In genomic region chr14:64488590-64489099, GRCh38 we compare ENCODE assay signal across 15 cellular contexts. TPM values are rescaled to one million over a fixed set of nuclear protein-coding genes. Genes with fewer than 3 reads are reported as not detected.
A peak's percentile ranks its signal among the peaks of the same experiment; 100 is the strongest.
DNase-seq lines count a peak whose midpoint lies in the region; ATAC-seq lines count a peak whose summit lies in the region.
"Had no signal": no experiment of that assay in that cellular context is flagged by ENCODE, and none has a peak within 500 bp of the region (broad histone marks: within the 10 kb centered on the region; RNA-seq: fewer than 3 reads in every experiment).

No MANE protein-coding gene starts in this region.

- no peak overlapping the region for H3K4me3 Mint-ChIP-seq in activated naive CD8-positive, alpha-beta T cell
- no peak overlapping the region for H3K4me3 Mint-ChIP-seq in activated naive CD8-positive, alpha-beta T cell treated with anti-CD3 and anti-CD28 coated beads, Interleukin-2, amount 50 U/mL, for 24 hours
- no peak overlapping the region for H3K4me3 Mint-ChIP-seq in activated T-helper 17 cell treated with anti-CD3 and anti-CD28 coated beads, Interleukin-2, amount 50 U/mL, for 72 hours
- no peak overlapping the region for H3K4me3 Mint-ChIP-seq in memory B cell
- H3K4me3 Mint-ChIP-seq: H9 had no signal

- no peaks in the 10 kb centered on the region for H3K9me3 Mint-ChIP-seq in activated naive CD8-positive, alpha-beta T cell (ENCODE audit: low read depth)
- no peaks in the 10 kb centered on the region for H3K9me3 Mint-ChIP-seq in activated naive CD8-positive, alpha-beta T cell treated with anti-CD3 and anti-CD28 coated beads, Interleukin-2, amount 50 U/mL, for 24 hours
- no peaks in the 10 kb centered on the region for H3K9me3 Mint-ChIP-seq in activated T-helper 17 cell treated with anti-CD3 and anti-CD28 coated beads, Interleukin-2, amount 50 U/mL, for 72 hours
- H3K9me3 Mint-ChIP-seq in memory B cell: no peaks in the 10 kb centered on the region
- H3K9me3 Mint-ChIP-seq: CD4-positive, CD25-positive, alpha-beta regulatory T cell; H9 had no signal

- no peak for DNase-seq in activated naive CD8-positive, alpha-beta T cell treated with anti-CD3 and anti-CD28 coated beads, Interleukin-2, amount 50 U/mL, for 24 hours
- DNase-seq in memory B cell (ENCODE audit: low spot score in 2 of 2) (no peak), NCI-H510A (lab: John Stamatoyannopoulos, UW) (no peak), AG08395 (ENCODE audit: low spot score) (no peak)
- DNase-seq in central memory CD4-positive, alpha-beta T cell: no peak
- DNase-seq: BE2C; C1 segment of cervical spinal cord; Caco-2; CD4-positive, CD25-positive, alpha-beta regulatory T cell; DMS153; DMS79; GDM1; H9 had no signal

- ATAC-seq in activated naive CD8-positive, alpha-beta T cell treated with anti-CD3 and anti-CD28 coated beads, Interleukin-2, amount 50 U/mL, for 24 hours: no peak
- ATAC-seq in activated T-helper 17 cell treated with anti-CD3 and anti-CD28 coated beads, Interleukin-2, amount 50 U/mL, for 72 hours (replicated peaks): no peak
- ATAC-seq in memory B cell (ENCODE audit: low read depth): no peak

- H3K36me3 Mint-ChIP-seq in activated naive CD8-positive, alpha-beta T cell: peaks cover 3% of the 10 kb centered on the region
- H3K36me3 Mint-ChIP-seq in activated naive CD8-positive, alpha-beta T cell treated with anti-CD3 and anti-CD28 coated beads, Interleukin-2, amount 50 U/mL, for 24 hours (ENCODE audit: low read depth): peaks cover 51% of the 10 kb centered on the region
- peaks cover 99% of the 10 kb centered on the region for H3K36me3 Mint-ChIP-seq in activated T-helper 17 cell treated with anti-CD3 and anti-CD28 coated beads, Interleukin-2, amount 50 U/mL, for 72 hours (ENCODE audit: low read depth)
- H3K36me3 Mint-ChIP-seq in memory B cell: peaks cover 21% of the 10 kb centered on the region

- peaks cover 49% of the 10 kb centered on the region for H3K4me1 Mint-ChIP-seq in activated naive CD8-positive, alpha-beta T cell (ENCODE audit: low read depth)
- H3K4me1 Mint-ChIP-seq in activated naive CD8-positive, alpha-beta T cell treated with anti-CD3 and anti-CD28 coated beads, Interleukin-2, amount 50 U/mL, for 24 hours: peaks cover 22% of the 10 kb centered on the region
- H3K4me1 Mint-ChIP-seq in activated T-helper 17 cell treated with anti-CD3 and anti-CD28 coated beads, Interleukin-2, amount 50 U/mL, for 72 hours: peaks cover 23% of the 10 kb centered on the region
- peaks cover 20% of the 10 kb centered on the region for H3K4me1 Mint-ChIP-seq in memory B cell
- H3K4me1 Mint-ChIP-seq: H9 had no signal

- no peaks in the 10 kb centered on the region for H3K27me3 Mint-ChIP-seq in activated naive CD8-positive, alpha-beta T cell
- H3K27me3 Mint-ChIP-seq in activated naive CD8-positive, alpha-beta T cell treated with anti-CD3 and anti-CD28 coated beads, Interleukin-2, amount 50 U/mL, for 24 hours: no peaks in the 10 kb centered on the region
- H3K27me3 Mint-ChIP-seq in activated T-helper 17 cell treated with anti-CD3 and anti-CD28 coated beads, Interleukin-2, amount 50 U/mL, for 72 hours: no peaks in the 10 kb centered on the region
- no peaks in the 10 kb centered on the region for H3K27me3 Mint-ChIP-seq in memory B cell
- H3K27me3 Mint-ChIP-seq: CD4-positive, CD25-positive, alpha-beta regulatory T cell had no signal

- H3K27ac Mint-ChIP-seq in activated naive CD8-positive, alpha-beta T cell: peak overlapping the region; percentile 74
- no peak overlapping the region for H3K27ac Mint-ChIP-seq in activated naive CD8-positive, alpha-beta T cell treated with anti-CD3 and anti-CD28 coated beads, Interleukin-2, amount 50 U/mL, for 24 hours
- peak overlapping the region; percentile 37 for H3K27ac Mint-ChIP-seq in activated T-helper 17 cell treated with anti-CD3 and anti-CD28 coated beads, Interleukin-2, amount 50 U/mL, for 72 hours
- H3K27ac Mint-ChIP-seq in memory B cell: peak overlapping the region; percentile 24
- H3K27ac Mint-ChIP-seq: H9 had no signal

RNA-seq across cellular contexts. Expression of gene ZBTB25, which starts 15.0 kb away (rescaled TPM):
- total RNA-seq in activated T-helper 17 cell treated with anti-CD3 and anti-CD28 coated beads, Interleukin-2, amount 50 U/mL, for 72 hours: 10 to 100 TPM; 29.7 to 88.5 TPM

RNA-seq across cellular contexts. Expression of gene ZBTB1, which starts 15.9 kb away (rescaled TPM):
- total RNA-seq in activated T-helper 17 cell treated with anti-CD3 and anti-CD28 coated beads, Interleukin-2, amount 50 U/mL, for 72 hours: 100 to 1,000 TPM in 1 of 2 donors, 10 to 100 TPM in 1; 75.6 to 154 TPM

RNA-seq across cellular contexts. Expression of gene AKAP5, which starts 23.3 kb away (rescaled TPM):
- 1 to 10 TPM in 1 of 2 donors, under 1 TPM in 1; 0.82 to 1.0 TPM for total RNA-seq in activated T-helper 17 cell treated with anti-CD3 and anti-CD28 coated beads, Interleukin-2, amount 50 U/mL, for 72 hours

RNA-seq across cellular contexts. Expression of gene HSPA2, which starts 51.9 kb away (rescaled TPM):
- total RNA-seq in activated T-helper 17 cell treated with anti-CD3 and anti-CD28 coated beads, Interleukin-2, amount 50 U/mL, for 72 hours: 1 to 10 TPM; 6.5 to 7.4 TPM
